8 cellular contexts compared by ENCODE assay signal in genomic region chr6:70412797-70413113, GRCh38. TPM values are rescaled to one million over a fixed set of nuclear protein-coding genes. Genes with fewer than 3 reads are reported as not detected.
DNase-seq lines count a peak whose midpoint lies in the region; ATAC-seq, FAIRE-seq and TF ChIP-seq lines count a peak whose summit lies in the region.

No MANE protein-coding gene starts in this region.

- no peaks in the 10 kb centered on the region for H3K36me3 Mint-ChIP-seq in MCF 10A (ENCODE audit: insufficient read depth, unreplicated experiment)

- intact Hi-C loops in MCF 10A (cut with micrococcal nuclease), result loop anchor here (1.0 to 5.0 kb wide), 3 partner anchors 13 to 275 kb away; no protein-coding TSS in a partner anchor
- intact Hi-C loops in lower lobe of right lung (cut with DNase I), result no loop called here
- intact Hi-C loops in vagina (cut with DNase I), result no loop called here

- H3K9me3 ChIP-seq in A549, result no peaks in the 10 kb centered on the region
- no peaks in the 10 kb centered on the region for H3K9me3 ChIP-seq in lower lobe of right lung
- no peaks in the 10 kb centered on the region for H3K9me3 ChIP-seq in vagina

- no peak for TF ChIP-seq RAD21 in A549 (conservative IDR thresholded peaks at IDR 0.05 in 1 of 2, IDR thresholded peaks at IDR 0.05 in 1 of 2)

- H3K27me3 Mint-ChIP-seq in MCF 10A (ENCODE audit: insufficient read depth, unreplicated experiment), result no peaks in the 10 kb centered on the region

- H3K4me2 ChIP-seq in A549, result peak overlapping the region; percentile 73

- no peak for TF ChIP-seq EP300 in A549 (IDR thresholded peaks at IDR 0.05)

- DNase-seq in A549 (ENCODE audit: low read depth in 1 of 2, low spot score in 1 of 2) (no peak), MCF 10A (ENCODE audit: unreplicated experiment) (no peak), lower lobe of right lung (no peak), vagina (ENCODE audit: extremely low spot score in 2 of 2) (no peak), Ammon's horn (ENCODE audit: low spot score) (no peak), DMS 273 treated with DMSO at 0.1 percent for 48 hours (lab: John Stamatoyannopoulos, UW) (no peak)

- TF ChIP-seq POLR2A in A549 (IDR thresholded peaks at IDR 0.05; ENCODE audit: low read length), result no peak
- TF ChIP-seq POLR2A in vagina (IDR thresholded peaks at IDR 0.05), result no peak

- no peak for FAIRE-seq in A549 (lab: Jason Lieb, UNC)

- no peaks in the 10 kb centered on the region for H3K9me3 Mint-ChIP-seq in MCF 10A (ENCODE audit: unreplicated experiment)

- TF ChIP-seq CTCF in A549 (IDR thresholded peaks at IDR 0.05), result no peak
- no peak for TF ChIP-seq CTCF in MCF 10A (IDR thresholded peaks at IDR 0.05; ENCODE audit: unreplicated experiment)
- TF ChIP-seq CTCF in lower lobe of right lung (IDR thresholded peaks at IDR 0.05), result no peak
- TF ChIP-seq CTCF in vagina (IDR thresholded peaks at IDR 0.05), result no peak

- peaks cover 26% of the 10 kb centered on the region; the same call in 2 of the 3 replicates for H3K4me1 ChIP-seq in A549
- peaks cover 19% of the 10 kb centered on the region for H3K4me1 ChIP-seq in lower lobe of right lung
- peaks cover 28% of the 10 kb centered on the region for H3K4me1 ChIP-seq in vagina

- CTCF ChIA-PET in A549 (lab: Yijun Ruan, JAX) (interaction anchor here (0.9 to 5.2 kb wide), 5 partner anchors 14 to 153 kb away, joined by 3 to 42 read pairs (median 3); no protein-coding TSS in a partner anchor), MCF 10A (lab: Yijun Ruan, JAX) (interaction anchor here (0.7 to 3.2 kb wide), 7 partner anchors 13 to 102 kb away, joined by 3 to 29 read pairs (median 4); no protein-coding TSS in a partner anchor)

- ATAC-seq in A549, result peak; percentile 49 to 59
- peak; percentile 19 for ATAC-seq in GM19397 (IDR thresholded peaks at IDR 0.05; ENCODE audit: unreplicated experiment)
- ATAC-seq in HG03457 (IDR thresholded peaks at IDR 0.05; ENCODE audit: unreplicated experiment), result peak; percentile 11
- peak; percentile 36 to 41 for ATAC-seq in lower lobe of right lung

- TSS peak; percentile 91 for BruUV-seq in MCF 10A (replicated peaks; lab: Mats Ljungman, UMichigan)

- H3K27ac Mint-ChIP-seq in MCF 10A (ENCODE audit: low read depth, unreplicated experiment), result peak overlapping the region; percentile 74

- H3K4me3 Mint-ChIP-seq in MCF 10A (ENCODE audit: unreplicated experiment), result peak overlapping the region; percentile 92

- H3K27ac ChIP-seq in A549 (peak overlapping the region; percentile 92 to 94), lower lobe of right lung (peak overlapping the region; percentile 83), vagina (peak overlapping the region; percentile 96)

- H3K4me1 Mint-ChIP-seq in MCF 10A (ENCODE audit: insufficient read depth, unreplicated experiment), result no peaks in the 10 kb centered on the region

- no peaks in the 10 kb centered on the region for H3K27me3 ChIP-seq in lower lobe of right lung (ENCODE audit: low read depth)
- no peaks in the 10 kb centered on the region for H3K27me3 ChIP-seq in vagina

- 14% methylated on average over 14 of the region's 14 CpGs for WGBS in A549 (ENCODE audit: missing lambda C conversion rate)

- POLR2A ChIA-PET in A549 (lab: Yijun Ruan, JAX), result interaction anchor here (0.6 to 2.3 kb wide), 8 partner anchors 8 to 192 kb away, joined by 3 to 59 read pairs (median 3); no protein-coding TSS in a partner anchor
- POLR2A ChIA-PET in MCF 10A (lab: Yijun Ruan, JAX), result interaction anchor here (0.7 to 5.3 kb wide), 22 partner anchors 11 to 991 kb away, joined by 3 to 97 read pairs (median 6); partner anchors contain the start of gene SMAP1

- H3K36me3 ChIP-seq in lower lobe of right lung, result peaks cover 5% of the 10 kb centered on the region
- H3K36me3 ChIP-seq in vagina, result no peaks in the 10 kb centered on the region

- H3K4me3 ChIP-seq in A549 (peak overlapping the region; percentile 77), lower lobe of right lung (peak overlapping the region; percentile 95), vagina (peak overlapping the region; percentile 86 to 95)

TF ChIP-seq in A549, 52 proteins besides CTCF, POLR2A, EP300 and RAD21:
- no peak for TF ChIP-seq CHD2 (IDR thresholded peaks at IDR 0.05; ENCODE audit: low read length, partially characterized antibody)
- TF ChIP-seq PHF8 (IDR thresholded peaks at IDR 0.05; ENCODE audit: borderline replicate concordance, low read depth), result peak; percentile 94
- TF ChIP-seq BHLHE40 (IDR thresholded peaks at IDR 0.05; ENCODE audit: low read depth, low read length), result no peak
- TF ChIP-seq CBX8 (IDR thresholded peaks at IDR 0.05), result peak; percentile 30; the same call in 1 of the 2 replicates
- TF ChIP-seq KDM1A (IDR thresholded peaks at IDR 0.05; ENCODE audit: low read depth), result no peak
- no peak for TF ChIP-seq HOXB13 (CRISPR knock-in tag; IDR thresholded peaks at IDR 0.05; ENCODE audit: low read depth)
- TF ChIP-seq NPAS2 (CRISPR knock-in tag; IDR thresholded peaks at IDR 0.05; ENCODE audit: borderline replicate concordance), result no peak
- TF ChIP-seq E2F6 (IDR thresholded peaks at IDR 0.05; ENCODE audit: borderline replicate concordance, low read depth), result no peak
- peak; percentile 53 for TF ChIP-seq KDM5A (IDR thresholded peaks at IDR 0.05)
- no peak for TF ChIP-seq REST (IDR thresholded peaks at IDR 0.05)
- no peak for TF ChIP-seq JUN (IDR thresholded peaks at IDR 0.05)
- TF ChIP-seq, protein P1, sequence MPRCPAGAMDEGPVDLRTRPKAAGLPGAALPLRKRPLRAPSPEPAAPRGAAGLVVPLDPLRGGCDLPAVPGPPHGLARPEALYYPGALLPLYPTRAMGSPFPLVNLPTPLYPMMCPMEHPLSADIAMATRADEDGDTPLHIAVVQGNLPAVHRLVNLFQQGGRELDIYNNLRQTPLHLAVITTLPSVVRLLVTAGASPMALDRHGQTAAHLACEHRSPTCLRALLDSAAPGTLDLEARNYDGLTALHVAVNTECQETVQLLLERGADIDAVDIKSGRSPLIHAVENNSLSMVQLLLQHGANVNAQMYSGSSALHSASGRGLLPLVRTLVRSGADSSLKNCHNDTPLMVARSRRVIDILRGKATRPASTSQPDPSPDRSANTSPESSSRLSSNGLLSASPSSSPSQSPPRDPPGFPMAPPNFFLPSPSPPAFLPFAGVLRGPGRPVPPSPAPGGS (IDR thresholded peaks at IDR 0.05), result no peak; the same call in 2 of the 3 replicates
- no peak for TF ChIP-seq ZNF302 (CRISPR knock-in tag; IDR thresholded peaks at IDR 0.05)
- no peak for TF ChIP-seq MAZ (IDR thresholded peaks at IDR 0.05; ENCODE audit: borderline replicate concordance, low read depth, low read length)
- no peak for TF ChIP-seq TFCP2L1 (CRISPR knock-in tag; IDR thresholded peaks at IDR 0.05)
- TF ChIP-seq HMGXB4 (CRISPR knock-in tag; IDR thresholded peaks at IDR 0.05; ENCODE audit: borderline replicate concordance), result no peak
- no peak for TF ChIP-seq EHMT2 (IDR thresholded peaks at IDR 0.05; ENCODE audit: low read depth)

RNA-seq across cellular contexts. Expression of gene FAM135A, which starts 0.6 kb away (rescaled TPM):
- 24.6 and 33.6 TPM in 2 replicates for polyA plus RNA-seq in A549 (2011; rRNA removed)
- 3.9 and 5.1 TPM in 2 replicates for polyA plus RNA-seq in A549 (2012; cell fraction: cytosol; rRNA removed)
- 2.4 and 3.9 TPM in 2 replicates for polyA plus RNA-seq in A549 (2012; cell fraction: nucleus; rRNA removed)
- polyA plus RNA-seq in A549 (2017; fragmentation: RNase III; extraction: RNeasy Plus Mini Kit Qiagen cat#74134 plus additional on column Dnase treatment), result 10.0 to 11.3 TPM (median 10.8 TPM) in 3 replicates
- polyA minus RNA-seq in A549 (2011; rRNA and poly(A)+ RNA removed), result 25.2 and 28.0 TPM in 2 replicates
- 20.4 and 22.0 TPM in 2 replicates for total RNA-seq in MCF 10A (2022)
- 20.3 TPM for total RNA-seq in lower lobe of right lung
- total RNA-seq in vagina, result 67.3 TPM
